18 cellular contexts compared by ENCODE assay signal in the genomic region with DNA sequence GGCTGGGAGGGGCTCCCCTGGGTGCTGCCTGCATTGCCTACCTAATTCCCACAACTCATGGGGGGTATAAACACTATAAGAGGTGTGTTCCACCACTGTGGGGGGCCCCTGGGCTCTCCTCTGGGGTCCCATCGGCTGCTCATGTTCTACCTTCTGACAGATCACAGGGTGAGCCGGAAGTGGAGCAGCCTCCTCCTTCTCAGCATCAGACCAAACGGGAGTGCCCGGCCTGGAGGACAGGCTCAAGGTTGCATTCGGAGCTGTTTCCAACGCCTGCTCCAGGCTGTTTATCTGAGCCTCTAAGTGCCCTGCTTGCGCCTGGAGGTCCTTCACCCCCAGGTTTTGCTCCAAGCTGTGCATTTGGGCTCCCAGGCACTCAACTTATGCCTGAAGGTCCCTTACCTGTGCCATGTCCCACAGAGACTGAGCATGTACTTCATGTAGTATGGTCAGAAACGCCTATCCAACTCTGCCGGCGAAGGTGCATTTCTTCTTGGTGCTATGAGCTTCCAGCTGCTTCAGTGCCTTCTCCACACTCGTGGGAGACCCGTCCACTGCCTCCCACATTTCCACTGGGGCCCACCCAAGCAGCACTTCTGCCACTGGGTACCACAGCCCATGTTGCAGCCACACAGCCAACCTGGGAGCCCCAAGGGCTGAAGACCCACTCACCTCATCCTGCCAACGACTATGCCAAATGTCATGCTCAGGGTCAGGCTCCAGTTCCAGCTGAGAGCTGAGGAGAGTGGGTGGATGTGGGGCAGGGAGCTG.
"Had no signal": no experiment of that assay in that cellular context is flagged by ENCODE, and none has a peak within 500 bp of the region (broad histone marks: within the 10 kb centered on the region; RNA-seq: fewer than 3 reads in every experiment).

No MANE protein-coding gene starts in this region.

- H3K27me3 ChIP-seq: adrenal gland had no signal

- H3K36me3 ChIP-seq: adrenal gland, prostate gland, thoracic aorta had no signal

- DNase-seq: activated CD4-positive, alpha-beta T cell treated with anti-CD3 and anti-CD28 coated beads for 48 hours; activated CD8-positive, alpha-beta T cell treated with anti-CD3 and anti-CD28 coated beads for 36 hours; activated effector memory CD4-positive, alpha-beta T cell treated with Interleukin-2 at 50 U/mL for 16 hours; activated naive CD4-positive, alpha-beta T cell treated with anti-CD3 and anti-CD28 coated beads, Interleukin-2, amount 50 U/mL, for 16 hours; activated T-cell treated with anti-CD3 and anti-CD28 coated beads, Interleukin-2, amount 50 U/mL, for 4 hours; adrenal gland; caudate nucleus; hippocampal formation; mesenchymal stem cell; T-helper 2 cell had no signal

- FAIRE-seq: colon, endometrium, keratinocyte, TTC549 had no signal

- H3K4me3 ChIP-seq: adrenal gland, prostate gland, thoracic aorta had no signal

- ATAC-seq: activated CD8-positive, alpha-beta T cell treated with anti-CD3 and anti-CD28 coated beads for 36 hours; activated T-cell treated with anti-CD3 and anti-CD28 coated beads, Interleukin-2, amount 50 U/mL, for 4 hours; sciatic nerve; WTC11 had no signal

- H3K4me1 ChIP-seq: adrenal gland, prostate gland had no signal

- H3K9me3 ChIP-seq: adrenal gland, prostate gland, thoracic aorta had no signal

- H3K27ac ChIP-seq: adrenal gland, prostate gland, thoracic aorta had no signal
